ENCODE assay signal across 8 cellular contexts in genomic region chr3:42804831-42805821, GRCh38. TPM values are rescaled to one million over a fixed set of nuclear protein-coding genes. Genes with fewer than 3 reads are reported as not detected.
DNase-seq lines count a peak whose midpoint lies in the region; ATAC-seq and TF ChIP-seq lines count a peak whose summit lies in the region.

No MANE protein-coding gene starts in this region.

- H3K4me3 ChIP-seq in RWPE2 (ENCODE audit: severe bottlenecking): peak overlapping the region; percentile 56
- H3K4me3 ChIP-seq in esophagus muscularis mucosa: peak overlapping the region; percentile 78 to 90 (median 84)
- H3K4me3 ChIP-seq in naive thymus-derived CD4-positive, alpha-beta T cell (ENCODE audit: low read length): peak overlapping the region; percentile 91

- TF ChIP-seq POLR2A in esophagus muscularis mucosa (IDR thresholded peaks at IDR 0.05; ENCODE audit: low read depth): no peak

- H3K4me1 Mint-ChIP-seq in naive thymus-derived CD4-positive, alpha-beta T cell: peaks cover 27 to 52% (median 36%) of the 10 kb centered on the region in 7 donors

- intact Hi-C loops in esophagus muscularis mucosa (cut with DNase I): no loop called here
- intact Hi-C loops in naive thymus-derived CD4-positive, alpha-beta T cell (cut with micrococcal nuclease): loop anchor here (1.0 to 10.0 kb wide), 11 partner anchors 24 to 886 kb away; partner anchors contain the start of genes ANO10 (in 2 of the 2), CCDC13 (in 2 of the 2), ABHD5 (in 1 of the 2) and SEC22C (in 1 of the 2)

- no peaks in the 10 kb centered on the region for H3K27me3 ChIP-seq in RWPE2 (ENCODE audit: insufficient read depth, poor library complexity, severe bottlenecking)
- H3K27me3 ChIP-seq in esophagus muscularis mucosa: no peaks in the 10 kb centered on the region
- H3K27me3 ChIP-seq in naive thymus-derived CD4-positive, alpha-beta T cell (ENCODE audit: control insufficient read depth in 2 of 2, insufficient read depth in 2 of 2, low read length in 2 of 2): no peaks in the 10 kb centered on the region

- peaks cover 10% of the 10 kb centered on the region for H3K4me1 ChIP-seq in RWPE2 (ENCODE audit: insufficient read depth, poor library complexity, severe bottlenecking)
- H3K4me1 ChIP-seq in esophagus muscularis mucosa: peaks cover 37 to 45% (median 42%) of the 10 kb centered on the region in 4 donors
- H3K4me1 ChIP-seq in naive thymus-derived CD4-positive, alpha-beta T cell (ENCODE audit: control insufficient read depth in 2 of 2, insufficient read depth in 2 of 2, low read length in 2 of 2): peaks cover 9 to 16% of the 10 kb centered on the region in 2 donors

- no peak for TF ChIP-seq EP300 in esophagus muscularis mucosa (IDR thresholded peaks at IDR 0.05)

- ATAC-seq in GM21515 (IDR thresholded peaks at IDR 0.05; ENCODE audit: unreplicated experiment) (peak; percentile 21), RWPE2 (ENCODE audit: low read depth) (no peak; the same call in 2 of the 3 replicates)
- no peak for ATAC-seq in naive thymus-derived CD4-positive, alpha-beta T cell

- TF ChIP-seq CTCF in RWPE2 (IDR thresholded peaks at IDR 0.05; ENCODE audit: poor library complexity, severe bottlenecking) (no peak), esophagus muscularis mucosa (IDR thresholded peaks at IDR 0.05) (no peak)

- H3K36me3 Mint-ChIP-seq in naive thymus-derived CD4-positive, alpha-beta T cell: peaks cover 0 to 10% (median 0%) of the 10 kb centered on the region in 5 donors

- H3K9me3 ChIP-seq in RWPE2 (ENCODE audit: severe bottlenecking) (no peaks in the 10 kb centered on the region), esophagus muscularis mucosa (no peaks in the 10 kb centered on the region)
- H3K9me3 ChIP-seq in naive thymus-derived CD4-positive, alpha-beta T cell (ENCODE audit: control insufficient read depth in 2 of 3, low read length in 3 of 3): no peaks in the 10 kb centered on the region

- peak overlapping the region; percentile 63 for H3K27ac ChIP-seq in RWPE2 (ENCODE audit: poor library complexity, severe bottlenecking)
- peak overlapping the region; percentile 96 to 98 (median 98) for H3K27ac ChIP-seq in esophagus muscularis mucosa (replicated peaks in 1 of 4)
- peak overlapping the region; percentile 88 for H3K27ac ChIP-seq in naive thymus-derived CD4-positive, alpha-beta T cell (ENCODE audit: low read depth, low read length)

- CTCF ChIA-PET in naive thymus-derived CD4-positive, alpha-beta T cell (lab: Charles Lee): interaction anchor here (0.8 to 1.0 kb wide), 2 partner anchors 11 to 25 kb away, joined by 3 to 4 read pairs; no protein-coding TSS in a partner anchor

- 25% methylated on average over 36 of the region's 36 CpGs for WGBS in esophagus muscularis mucosa

- H3K27ac Mint-ChIP-seq in naive thymus-derived CD4-positive, alpha-beta T cell: peak overlapping the region; percentile 66 to 97 (median 94)

- peaks cover 0 to 41% (median 4%) of the 10 kb centered on the region in 5 donors for H3K27me3 Mint-ChIP-seq in naive thymus-derived CD4-positive, alpha-beta T cell

- POLR2A ChIA-PET in naive thymus-derived CD4-positive, alpha-beta T cell (lab: Charles Lee): interaction anchor here (1.0 kb wide), 2 partner anchors 64 to 74 kb away, joined by 3 read pairs; no protein-coding TSS in a partner anchor

- peaks cover 17% of the 10 kb centered on the region for H3K36me3 ChIP-seq in RWPE2 (ENCODE audit: low read depth)
- no peaks in the 10 kb centered on the region for H3K36me3 ChIP-seq in esophagus muscularis mucosa
- peaks cover 0 to 6% (median 0%) of the 10 kb centered on the region in 3 experiments for H3K36me3 ChIP-seq in naive thymus-derived CD4-positive, alpha-beta T cell (ENCODE audit: control insufficient read depth in 2 of 3, insufficient read depth in 3 of 3, low read length in 3 of 3)

- peak overlapping the region; percentile 93 to 99 (median 98) for H3K4me3 Mint-ChIP-seq in naive thymus-derived CD4-positive, alpha-beta T cell

- DNase-seq in C1 segment of cervical spinal cord (lab: John Stamatoyannopoulos, UW) (peak in 8 of 14 donors; percentile 7 to 74 (median 22)), RWPE2 (ENCODE audit: low spot score) (no peak), esophagus muscularis mucosa (ENCODE audit: extremely low spot score) (no peak), middle frontal gyrus (ENCODE audit: extremely low spot score, low spot score) (no peak), NCI-H1436 (lab: John Stamatoyannopoulos, UW) (no peak), activated gamma-delta T cell (lab: John Stamatoyannopoulos, UW) (no peak)
- DNase-seq in naive thymus-derived CD4-positive, alpha-beta T cell: peak in 2 of 9 donors; percentile 3 to 12

- peaks cover 0 to 2% (median 0%) of the 10 kb centered on the region in 11 donors for H3K9me3 Mint-ChIP-seq in naive thymus-derived CD4-positive, alpha-beta T cell

RNA-seq across cellular contexts. Expression of gene HIGD1A, which starts 0.8 kb away (rescaled TPM):
- total RNA-seq in esophagus muscularis mucosa: 100 to 1,000 TPM; 161 to 407 (median 272) TPM
- total RNA-seq in naive thymus-derived CD4-positive, alpha-beta T cell: 10 to 100 TPM; 15.3 to 65.9 (median 23.6) TPM
- polyA plus RNA-seq in naive thymus-derived CD4-positive, alpha-beta T cell: 10 to 100 TPM; 52.6 to 79.6 TPM

RNA-seq across cellular contexts. Expression of gene ACKR2, which starts 4.1 kb away (rescaled TPM):
- 10 to 100 TPM in 1 of 4 donors, 1 to 10 TPM in 3; 2.5 to 15.9 (median 7.6) TPM for total RNA-seq in esophagus muscularis mucosa
- 1 to 10 TPM in 1 of 5 experiments, under 1 TPM in 4; 0.45 to 1.1 (median 0.65) TPM for total RNA-seq in naive thymus-derived CD4-positive, alpha-beta T cell
- polyA plus RNA-seq in naive thymus-derived CD4-positive, alpha-beta T cell: not detected

RNA-seq across cellular contexts. Expression of gene CCDC13, which starts 32.1 kb away (rescaled TPM):
- total RNA-seq in esophagus muscularis mucosa: 1 to 10 TPM; 1.2 to 5.3 (median 3.9) TPM
- 1 to 10 TPM in 1 of 5 experiments, under 1 TPM in 4; 0.34 to 1.5 (median 0.70) TPM for total RNA-seq in naive thymus-derived CD4-positive, alpha-beta T cell
- not detected for polyA plus RNA-seq in naive thymus-derived CD4-positive, alpha-beta T cell

Comparison
In these comparisons a context has a peak if more than half of its experiments do, and no peak if none do; other contexts are left out.
1. DNase-seq: peak in C1 segment of cervical spinal cord (8 of 14); none in RWPE2 (single experiment), esophagus muscularis mucosa (single experiment), middle frontal gyrus (single experiment), NCI-H1436 (single experiment) and activated gamma-delta T cell (single experiment).
2. Peak in every context shown above with its lines, with median percentiles within 50 percentile points of each other: H3K27ac ChIP-seq and H3K4me3 ChIP-seq.